23 cellular contexts compared by ENCODE assay signal in the genomic region with DNA sequence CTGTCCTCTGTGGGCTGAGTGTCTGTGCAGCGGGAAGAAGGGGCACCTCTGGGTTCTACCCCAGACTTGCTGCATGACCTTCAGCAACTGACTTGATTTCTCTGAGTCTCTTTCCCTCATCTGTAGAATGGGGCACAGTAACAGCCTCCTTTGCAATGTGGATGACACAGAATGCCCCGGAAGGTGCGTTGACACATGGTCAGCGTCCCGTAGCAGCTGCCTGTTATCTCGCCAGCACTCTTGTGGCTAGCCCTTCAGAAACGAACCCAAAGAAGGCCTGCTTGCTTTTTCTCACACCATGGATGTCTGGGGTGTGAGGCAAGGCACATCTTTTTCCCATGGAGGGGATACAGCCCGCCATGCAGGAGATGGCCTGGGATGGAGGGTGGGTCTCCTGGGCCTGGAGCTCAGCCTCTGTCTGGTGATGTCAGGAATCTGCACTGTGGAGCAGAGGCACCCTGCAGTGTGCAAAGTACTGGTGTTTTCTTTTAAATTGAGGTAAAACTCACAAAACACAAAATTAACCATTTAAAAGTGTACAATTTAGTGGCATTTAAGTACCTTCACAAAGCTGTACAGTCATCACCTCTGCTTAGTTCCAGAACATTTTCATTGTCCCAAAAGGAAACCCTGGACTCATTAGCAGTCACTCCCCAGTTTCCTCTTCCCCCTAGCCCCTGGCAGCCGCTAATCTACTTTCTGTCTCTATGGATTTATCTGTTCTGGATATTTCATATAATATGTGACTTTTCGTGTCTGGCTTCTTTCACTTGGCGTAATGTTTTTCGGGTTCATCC. TPM values are rescaled to one million over a fixed set of nuclear protein-coding genes. Genes with fewer than 3 reads are reported as not detected.
DNase-seq lines count a peak whose midpoint lies in the region; ATAC-seq and TF ChIP-seq lines count a peak whose summit lies in the region.
"Had no signal": no experiment of that assay in that cellular context is flagged by ENCODE, and none has a peak within 500 bp of the region (broad histone marks: within the 10 kb centered on the region; RNA-seq: fewer than 3 reads in every experiment).

No MANE protein-coding gene starts in this region.

- TF ChIP-seq CTCF in heart left ventricle (IDR thresholded peaks at IDR 0.05) (no peak), OCI-LY7 (conservative IDR thresholded peaks at IDR 0.05; ENCODE audit: low read length) (no peak), sigmoid colon (IDR thresholded peaks at IDR 0.05) (no peak)

- BruUV-seq in OCI-LY7 (replicated peaks; lab: Mats Ljungman, UMichigan) = no TSS peak

- CTCF ChIA-PET in OCI-LY7 (lab: Charles Lee; ENCODE audit: unreplicated experiment) = no interaction called here

- H3K27me3 ChIP-seq in heart left ventricle (peaks cover 0 to 8% (median 0%) of the 10 kb centered on the region in 9 donors), subcutaneous abdominal adipose tissue (ENCODE audit: control insufficient read depth in 5 of 5, insufficient read depth in 4 of 5, low read length in 5 of 5) (peaks cover 0 to 12% (median 8%) of the 10 kb centered on the region in 5 donors), sigmoid colon (no peaks in the 10 kb centered on the region)
- H3K27me3 ChIP-seq: uterus had no signal

- peaks cover 74 to 80% of the 10 kb centered on the region in 2 donors for H3K4me1 Mint-ChIP-seq in immature natural killer cell

- ATAC-seq in heart left ventricle = peak in 1 of 4 donors; percentile 79
- ATAC-seq in Right ventricle myocardium inferior = no peak
- no peak for ATAC-seq in GM19463 (IDR thresholded peaks at IDR 0.05; ENCODE audit: unreplicated experiment)
- no peak for ATAC-seq in HG03439 (IDR thresholded peaks at IDR 0.05; ENCODE audit: unreplicated experiment)
- ATAC-seq: naive thymus-derived CD8-positive, alpha-beta T cell; Panc1 had no signal

- no peaks in the 10 kb centered on the region for H3K36me3 Mint-ChIP-seq in immature natural killer cell

- 33 to 40% (median 39%) methylated on average over 6 to 12 of the region's 12 CpGs for WGBS in heart left ventricle, 4 donors
- 82% methylated on average over 12 of the region's 12 CpGs for WGBS in sigmoid colon, 2 donors

- intact Hi-C loops in heart left ventricle (cut with DNase I) = no loop called here
- intact Hi-C loops in Right ventricle myocardium inferior (cut with DNase I) = no loop called here
- intact Hi-C loops in OCI-LY7 (cut with micrococcal nuclease; ENCODE audit: unreplicated experiment) = no loop called here
- intact Hi-C loops in sigmoid colon (cut with DNase I) = no loop called here

- no peaks in the 10 kb centered on the region for H4K20me1 ChIP-seq in OCI-LY7 (ENCODE audit: insufficient read depth, low read length)

- H3K9me3 Mint-ChIP-seq in immature natural killer cell = no peaks in the 10 kb centered on the region
- H3K9me3 Mint-ChIP-seq: HFFc6; naive thymus-derived CD8-positive, alpha-beta T cell had no signal

- H3K27ac Mint-ChIP-seq in immature natural killer cell = peak overlapping the region; percentile 80 to 93 (median 86)
- H3K27ac Mint-ChIP-seq: HFFc6 had no signal

- H3K4me3 Mint-ChIP-seq in immature natural killer cell = peak overlapping the region in 3 of 5 donors; percentile 14 to 53 (median 36)
- H3K4me3 Mint-ChIP-seq: HFFc6; naive thymus-derived CD8-positive, alpha-beta T cell had no signal

- DNase-seq in heart left ventricle (no peak), Right ventricle myocardium inferior (ENCODE audit: missing footprints) (no peak), OCI-LY7 (ENCODE audit: low spot score) (no peak), immature natural killer cell (peak; percentile 26 to 41 (median 33)), sigmoid colon (no peak)
- DNase-seq: ACHN; activated naive CD4-positive, alpha-beta T cell; aorta; CD4-positive, CD25-positive, alpha-beta regulatory T cell; HFFc6; mammary epithelial cell; MM.1S; naive thymus-derived CD8-positive, alpha-beta T cell; NCI-H146; NCI-H2171 treated with DMSO at 0.1 percent for 48 hours; NCI-H748 treated with DMSO at 0.1 percent for 48 hours; uterus had no signal

- peak overlapping the region; percentile 33 for H3K4me2 ChIP-seq in OCI-LY7 (ENCODE audit: low read length)

- TF ChIP-seq POLR2A in heart left ventricle (IDR thresholded peaks at IDR 0.05) (no peak), sigmoid colon (IDR thresholded peaks at IDR 0.05) (no peak)

- H3K4me1 ChIP-seq in heart left ventricle (peaks cover 0 to 41% (median 15%) of the 10 kb centered on the region in 12 donors), OCI-LY7 (ENCODE audit: insufficient read depth, low read length, poor library complexity, severe bottlenecking) (peaks cover 91% of the 10 kb centered on the region), subcutaneous abdominal adipose tissue (ENCODE audit: control insufficient read depth in 5 of 5, insufficient read depth in 5 of 5, low read length in 5 of 5) (peaks cover 0 to 58% (median 4%) of the 10 kb centered on the region in 5 donors), sigmoid colon (no peaks in the 10 kb centered on the region)
- H3K4me1 ChIP-seq: uterus had no signal

- POLR2A ChIA-PET in OCI-LY7 (lab: Charles Lee) = interaction anchor here (0.5 to 2.7 kb wide), 6 partner anchors 8 to 27 kb away, joined by 3 to 9 read pairs (median 4); no protein-coding TSS in a partner anchor

- no peak for TF ChIP-seq EP300 in sigmoid colon (IDR thresholded peaks at IDR 0.05)

- H3K9me2 ChIP-seq in OCI-LY7 (ENCODE audit: insufficient read depth, low read length) = no peaks in the 10 kb centered on the region

- H3K79me2 ChIP-seq in OCI-LY7 (ENCODE audit: insufficient read depth, low read depth, low read length) = peaks cover 51% of the 10 kb centered on the region
- H3K79me2 ChIP-seq: parathyroid adenoma had no signal

- H3K4me3 ChIP-seq in heart left ventricle (peak overlapping the region in 1 of 12 donors; percentile 2), OCI-LY7 (ENCODE audit: low read depth, low read length, poor library complexity, severe bottlenecking) (no peak overlapping the region), subcutaneous abdominal adipose tissue (ENCODE audit: low read depth in 1 of 5, low read length in 5 of 5) (no peak overlapping the region), sigmoid colon (no peak overlapping the region)
- H3K4me3 ChIP-seq: uterus had no signal

- H3K9ac ChIP-seq in subcutaneous abdominal adipose tissue (ENCODE audit: low read length in 5 of 5) = no peak overlapping the region
- H3K9ac ChIP-seq: parathyroid adenoma had no signal

- no peak overlapping the region for H2AFZ ChIP-seq in OCI-LY7 (ENCODE audit: low read length)
- H2AFZ ChIP-seq: parathyroid adenoma had no signal

- H3K36me3 ChIP-seq in heart left ventricle (no peaks in the 10 kb centered on the region), OCI-LY7 (ENCODE audit: insufficient read depth, low read length) (peaks cover 16% of the 10 kb centered on the region), subcutaneous abdominal adipose tissue (ENCODE audit: control insufficient read depth in 5 of 5, insufficient read depth in 5 of 5, low read length in 5 of 5) (no peaks in the 10 kb centered on the region), sigmoid colon (no peaks in the 10 kb centered on the region)
- H3K36me3 ChIP-seq: uterus had no signal

- peaks cover 0 to 7% (median 0%) of the 10 kb centered on the region in 12 donors for H3K9me3 ChIP-seq in heart left ventricle
- H3K9me3 ChIP-seq in OCI-LY7 (ENCODE audit: low read length) = peaks cover 4% of the 10 kb centered on the region; the same call in 1 of the 2 replicates
- no peaks in the 10 kb centered on the region for H3K9me3 ChIP-seq in subcutaneous abdominal adipose tissue (ENCODE audit: control insufficient read depth in 5 of 5, low read length in 5 of 5)
- H3K9me3 ChIP-seq in sigmoid colon = no peaks in the 10 kb centered on the region
- H3K9me3 ChIP-seq: uterus had no signal

- peaks cover 4 to 8% (median 6%) of the 10 kb centered on the region in 3 donors for H3K27me3 Mint-ChIP-seq in immature natural killer cell (ENCODE audit: low read depth in 3 of 3)
- H3K27me3 Mint-ChIP-seq: naive thymus-derived CD8-positive, alpha-beta T cell had no signal

- peak overlapping the region; percentile 7 to 66 (median 49) for H3K27ac ChIP-seq in heart left ventricle
- peak overlapping the region; percentile 52 for H3K27ac ChIP-seq in OCI-LY7 (ENCODE audit: low read depth, low read length, poor library complexity, severe bottlenecking)
- H3K27ac ChIP-seq in subcutaneous abdominal adipose tissue (ENCODE audit: low read depth, low read length) = peak overlapping the region; percentile 24
- H3K27ac ChIP-seq in sigmoid colon = no peak overlapping the region
- H3K27ac ChIP-seq: HL-60, parathyroid adenoma had no signal

RNA-seq across cellular contexts. Expression of a gene that starts 59.8 kb away (rescaled TPM):
- 1 to 10 TPM in 2 of 9 donors, under 1 TPM in 7; 0.11 to 4.7 (median 0.56) TPM for total RNA-seq in heart left ventricle
- 1 to 10 TPM in 1 of 2 donors, not detected in 1; 1.3 TPM for polyA plus RNA-seq in heart left ventricle
- 0.49 TPM for total RNA-seq in Right ventricle myocardium inferior
- 33.2 and 48.2 TPM in 2 replicates for total RNA-seq in OCI-LY7 (2014; rRNA removed; shearing (Covaris generic))
- total RNA-seq in OCI-LY7 (2022) = 32.6 and 32.9 TPM in 2 replicates
- polyA plus RNA-seq in immature natural killer cell = under 1 TPM in 2 of 3 donors, not detected in 1; 0.25 to 0.58 TPM
- total RNA-seq in sigmoid colon = 100 to 1,000 TPM in 1 of 4 donors, 10 to 100 TPM in 3; 14.3 to 291 (median 57.8) TPM
- 10 to 100 TPM in 1 of 3 donors, 1 to 10 TPM in 2; 1.2 to 14.9 (median 4.9) TPM for polyA plus RNA-seq in sigmoid colon

Comparison
In these comparisons a context has a peak if more than half of its experiments do, and no peak if none do; other contexts are left out.
1. DNase-seq: peak in immature natural killer cell (3 of 3); none in heart left ventricle (0 of 5), Right ventricle myocardium inferior (single experiment), OCI-LY7 (single experiment) and sigmoid colon (single experiment).
2. H3K27ac ChIP-seq: peak in heart left ventricle (12 of 12), OCI-LY7 (single experiment) and subcutaneous abdominal adipose tissue (single experiment); none in sigmoid colon (0 of 4).